ENCODE assay signal across 8 cellular contexts in genomic region chr5:60470881-60471280, GRCh38.
"Had no signal": no experiment of that assay in that cellular context is flagged by ENCODE, and none has a peak within 500 bp of the region (broad histone marks: within the 10 kb centered on the region; RNA-seq: fewer than 3 reads in every experiment).

No MANE protein-coding gene starts in this region.

- H2AFZ ChIP-seq: GM23248 had no signal

- ATAC-seq: HCT116, HepG2 had no signal

- DNase-seq: GM23248, GOT3, H7, HFFc6 had no signal

- H3K4me1 ChIP-seq: HAP-1 had no signal

- H3K9ac ChIP-seq: GM23248 had no signal

- H3K36me3 ChIP-seq: HAP-1 had no signal

- H3K27ac ChIP-seq: GM23248, HL-60 had no signal

- H3K4me3 ChIP-seq: GM23248, HAP-1 had no signal

- H3K9me3 ChIP-seq: HAP-1 had no signal
